Comparison of ENCODE assay signal across 9 cellular contexts in genomic region chrX:39730671-39731389, GRCh38.
DNase-seq lines count a peak whose midpoint lies in the region; ATAC-seq and TF ChIP-seq lines count a peak whose summit lies in the region.
"Had no signal": no experiment of that assay in that cellular context is flagged by ENCODE, and none has a peak within 500 bp of the region (broad histone marks: within the 10 kb centered on the region; RNA-seq: fewer than 3 reads in every experiment).

No MANE protein-coding gene starts in this region.

- no TSS peak for BruUV-seq in HCT116 (replicated peaks; lab: Mats Ljungman, UMichigan)

- peak overlapping the region in 1 of 7 donors; percentile 87 for H3K27ac Mint-ChIP-seq in CD14-positive monocyte
- H3K27ac Mint-ChIP-seq: IgD-negative memory B cell had no signal

- no peaks in the 10 kb centered on the region for H3K79me2 ChIP-seq in HCT116 (ENCODE audit: insufficient read depth, low read length)

- TF ChIP-seq POLR2A in HCT116 (IDR thresholded peaks at IDR 0.05; ENCODE audit: borderline replicate concordance, extremely low read depth, insufficient read depth, insufficient read length) (no peak), tibial nerve (IDR thresholded peaks at IDR 0.05) (no peak)

- peak; percentile 53 for DNase-seq in CD14-positive monocyte (ENCODE audit: low spot score)
- DNase-seq in HCT116 (ENCODE audit: low read depth, low spot score) = no peak
- DNase-seq in RPMI8226 = peak; percentile 40
- DNase-seq in activated gamma-delta T cell treated with anti-CD3 and anti-CD28 coated beads, Interleukin-2, amount 50 U/mL, for 16 hours (ENCODE audit: low read depth) = peak; percentile 11
- peak; percentile 71 for DNase-seq in globus pallidus (ENCODE audit: low spot score)
- DNase-seq in omental fat pad (ENCODE audit: low spot score) = peak; percentile 27
- DNase-seq in tibial nerve (ENCODE audit: low spot score in 2 of 2) = peak; percentile 30 to 46
- no peak for DNase-seq in GF-D8 (lab: John Stamatoyannopoulos, UW)

- no peaks in the 10 kb centered on the region for H3K36me3 Mint-ChIP-seq in CD14-positive monocyte

- H2AFZ ChIP-seq in HCT116 (ENCODE audit: low read depth, low read length, poor library complexity, severe bottlenecking) = peak overlapping the region; percentile 35

- H3K9me3 ChIP-seq in HCT116 (ENCODE audit: control insufficient read depth in 1 of 2, insufficient read depth in 1 of 2, low read depth in 1 of 2, low read length in 2 of 2) (no peaks in the 10 kb centered on the region), tibial nerve (no peaks in the 10 kb centered on the region)

- TF ChIP-seq CTCF in CD14-positive monocyte (IDR thresholded peaks at IDR 0.05) (peak; percentile 60), HCT116 (IDR thresholded peaks at IDR 0.05 in 2 of 3, conservative IDR thresholded peaks at IDR 0.05 in 1 of 3; ENCODE audit: borderline replicate concordance in 1 of 3, insufficient read depth in 1 of 3, low read depth in 2 of 3, low read length in 2 of 3) (peak; percentile 25 to 53 (median 51); a peak in 4 of 6 replicates), omental fat pad (IDR thresholded peaks at IDR 0.05) (no peak), tibial nerve (IDR thresholded peaks at IDR 0.05) (peak; percentile 49 to 59 (median 55))

- H3K9ac ChIP-seq in HCT116 (ENCODE audit: low read length) = no peak overlapping the region

- H4K20me1 ChIP-seq in HCT116 (ENCODE audit: insufficient read depth) = no peaks in the 10 kb centered on the region

- no peaks in the 10 kb centered on the region for H3K27me3 ChIP-seq in HCT116 (ENCODE audit: insufficient read depth, low read length)
- no peaks in the 10 kb centered on the region for H3K27me3 ChIP-seq in tibial nerve

- no peak overlapping the region for H3K27ac ChIP-seq in HCT116 (ENCODE audit: low read depth, low read length)
- peak overlapping the region in 2 of 4 donors; percentile 20 to 62 for H3K27ac ChIP-seq in tibial nerve

- H3K4me1 ChIP-seq in HCT116 (ENCODE audit: control insufficient read depth in 1 of 2, insufficient read depth in 2 of 2, low read length in 2 of 2) (peaks cover 2 to 8% of the 10 kb centered on the region in 2 experiments; a peak in 3 of 4 replicates), tibial nerve (peaks cover 0 to 48% (median 3%) of the 10 kb centered on the region in 4 donors)

- H3K9me2 ChIP-seq in HCT116 (ENCODE audit: insufficient read depth) = no peaks in the 10 kb centered on the region

- POLR2A ChIA-PET in HCT116 (lab: Charles Lee) = no interaction called here

- H3K4me2 ChIP-seq in HCT116 (ENCODE audit: low read length) = peak overlapping the region; percentile 43; the same call in 1 of the 2 replicates

- peaks cover 23% of the 10 kb centered on the region for H3K4me1 Mint-ChIP-seq in CD14-positive monocyte

- peaks cover 0 to 14% (median 4%) of the 10 kb centered on the region in 7 donors for H3K9me3 Mint-ChIP-seq in CD14-positive monocyte
- H3K9me3 Mint-ChIP-seq: IgD-negative memory B cell had no signal

- H3K4me3 Mint-ChIP-seq in CD14-positive monocyte = peak overlapping the region; percentile 42 to 80

- peaks cover 0 to 8% (median 7%) of the 10 kb centered on the region in 3 donors for H3K27me3 Mint-ChIP-seq in CD14-positive monocyte (ENCODE audit: low read depth in 3 of 3)

- H3K36me3 ChIP-seq in HCT116 (ENCODE audit: control insufficient read depth in 1 of 2, insufficient read depth in 2 of 2, low read length in 2 of 2) (no peaks in the 10 kb centered on the region), tibial nerve (no peaks in the 10 kb centered on the region)

- peak; percentile 78 for TF ChIP-seq RAD21 in HCT116 (IDR thresholded peaks at IDR 0.05; ENCODE audit: low read depth)

- WGBS in tibial nerve, 2 donors = 19 to 30% methylated on average over 16 to 21 of the region's 21 CpGs

- ATAC-seq in HCT116 = peak; percentile 95
- peak; percentile 77 for ATAC-seq in omental fat pad (ENCODE audit: low FRiP score)

- intact Hi-C loops in CD14-positive monocyte (cut with micrococcal nuclease) = loop anchor here in 1 of 2 donors (10.0 kb wide), 2 partner anchors 64 to 94 kb away; no protein-coding TSS in a partner anchor
- intact Hi-C loops in HCT116 (cut with micrococcal nuclease) = no loop called here

- CTCF ChIA-PET in HCT116 (lab: Charles Lee) = interaction anchor here (0.6 to 0.7 kb wide), 2 partner anchors 83 to 325 kb away, joined by 3 to 5 read pairs; no protein-coding TSS in a partner anchor

- TF ChIP-seq EP300 in tibial nerve (IDR thresholded peaks at IDR 0.05) = peak in 1 of 2 donors; percentile 61

- H3K4me3 ChIP-seq in HCT116 (replicated peaks in 1 of 2; ENCODE audit: low read depth in 1 of 2, low read length in 2 of 2) (no peak overlapping the region), tibial nerve (no peak overlapping the region)

- RAD21 ChIA-PET in HCT116 (lab: Charles Lee; ENCODE audit: low non-redundant PET in 1 of 2, low total read pairs in 2 of 2, uncharacterized antibody in 2 of 2, unreplicated experiment in 2 of 2) = interaction anchor here in 1 of 2 experiments (0.6 kb wide), 1 partner anchor 78 kb away, joined by 3 read pairs; no protein-coding TSS in a partner anchor

TF ChIP-seq in HCT116, 20 proteins besides CTCF, POLR2A, EP300 and RAD21:
- TF ChIP-seq CEBPB (IDR thresholded peaks at IDR 0.05; ENCODE audit: low read depth) (no peak), TCF7L2 (IDR thresholded peaks at IDR 0.05; ENCODE audit: borderline replicate concordance, extremely low read depth, insufficient read depth, insufficient read length) (no peak), EGR1 (IDR thresholded peaks at IDR 0.05; ENCODE audit: low read depth) (no peak), REST (IDR thresholded peaks at IDR 0.05; ENCODE audit: low read depth) (no peak), ZNF274 (IDR thresholded peaks at IDR 0.05; ENCODE audit: low read depth, low read length) (no peak), ELF1 (IDR thresholded peaks at IDR 0.05; ENCODE audit: borderline replicate concordance, low read depth) (no peak), YY1 (IDR thresholded peaks at IDR 0.05; ENCODE audit: extremely low read depth, insufficient replicate concordance, low read depth, low read length) (no peak), FOSL1 (IDR thresholded peaks at IDR 0.05; ENCODE audit: low read depth) (no peak), MAX (IDR thresholded peaks at IDR 0.05) (no peak), SRF (IDR thresholded peaks at IDR 0.05; ENCODE audit: low read depth) (no peak)

Comparison
In these comparisons a context has a peak if more than half of its experiments do, and no peak if none do; other contexts are left out.
1. DNase-seq: peak in CD14-positive monocyte (single experiment), RPMI8226 (single experiment), activated gamma-delta T cell treated with anti-CD3 and anti-CD28 coated beads, Interleukin-2, amount 50 U/mL, for 16 hours (single experiment), globus pallidus (single experiment), omental fat pad (single experiment) and tibial nerve (2 of 2); none in HCT116 (single experiment) and GF-D8 (single experiment).
2. CTCF ChIP-seq: peak in CD14-positive monocyte (single experiment), HCT116 (3 of 3) and tibial nerve (5 of 5); none in omental fat pad (0 of 3).